8 cellular contexts compared by ENCODE assay signal in genomic region chr9:134396258-134396742, GRCh38.
DNase-seq lines count a peak whose midpoint lies in the region; ATAC-seq and TF ChIP-seq lines count a peak whose summit lies in the region.

No MANE protein-coding gene starts in this region.

- peaks cover 13 to 39% of the 10 kb centered on the region in 2 donors for H3K4me1 ChIP-seq in ascending aorta

- peak overlapping the region in 1 of 2 donors; percentile 12 for H3K4me3 ChIP-seq in ascending aorta

- no peaks in the 10 kb centered on the region for H3K36me3 Mint-ChIP-seq in Calu3 (ENCODE audit: insufficient read depth, unreplicated experiment)

- intact Hi-C loops in ascending aorta (cut with DNase I) (no loop called here), Calu3 (cut with micrococcal nuclease; ENCODE audit: unreplicated experiment) (no loop called here)

- H3K27me3 ChIP-seq in ascending aorta = no peaks in the 10 kb centered on the region

- no peaks in the 10 kb centered on the region for H3K9me3 Mint-ChIP-seq in Calu3 (ENCODE audit: low read depth, unreplicated experiment)

- DNase-seq in GM19238 (ENCODE audit: insufficient read length, low spot score) (peak; percentile 85), RWPE1 (ENCODE audit: low spot score) (no peak), ascending aorta (ENCODE audit: low spot score in 2 of 2) (no peak), COLO668 (lab: John Stamatoyannopoulos, UW; ENCODE audit: unreplicated experiment) (no peak), left lobe of liver (ENCODE audit: low spot score) (no peak), NCI-H1048 (lab: John Stamatoyannopoulos, UW) (no peak), Calu3 (no peak)
- DNase-seq in stimulated activated CD4-positive, alpha-beta T cell treated with anti-CD3 and anti-CD28 coated beads, Interleukin-4, amount 100 ng/mL, for 48 hours (ENCODE audit: low read depth in 2 of 2) = peak; percentile 30 to 38

- no peaks in the 10 kb centered on the region for H3K27me3 Mint-ChIP-seq in Calu3 (ENCODE audit: unreplicated experiment)

- ATAC-seq in left lobe of liver = no peak

- H3K27ac ChIP-seq in RWPE1 (peak overlapping the region; percentile 97), ascending aorta (peak overlapping the region; percentile 44 to 63)

- TF ChIP-seq CTCF in RWPE1 (conservative IDR thresholded peaks at IDR 0.05; ENCODE audit: low read depth) (no peak), ascending aorta (IDR thresholded peaks at IDR 0.05) (no peak), Calu3 (IDR thresholded peaks at IDR 0.05; ENCODE audit: unreplicated experiment) (no peak)

- no peak overlapping the region for H3K27ac Mint-ChIP-seq in Calu3 (ENCODE audit: unreplicated experiment)

- POLR2A ChIA-PET in RWPE1 (lab: Yijun Ruan, JAX; ENCODE audit: low non-redundant PET) = interaction anchor here (0.5 kb wide), 1 partner anchor 71 kb away, joined by 5 read pairs; no protein-coding TSS in a partner anchor

- BruUV-seq in Calu3 (replicated peaks; lab: Mats Ljungman, UMichigan) = no TSS peak

- no peaks in the 10 kb centered on the region for H3K9me3 ChIP-seq in ascending aorta

- no peaks in the 10 kb centered on the region for H3K36me3 ChIP-seq in ascending aorta

- H3K4me3 Mint-ChIP-seq in Calu3 (ENCODE audit: low read depth, unreplicated experiment) = no peak overlapping the region

- no peaks in the 10 kb centered on the region for H3K4me1 Mint-ChIP-seq in Calu3 (ENCODE audit: low read depth, unreplicated experiment)

- CTCF ChIA-PET in RWPE1 (lab: Yijun Ruan, JAX) (interaction anchor here (0.6 to 1.6 kb wide), 3 partner anchors 11 to 73 kb away, joined by 5 to 7 read pairs (median 6); no protein-coding TSS in a partner anchor), Calu3 (lab: Charles Lee) (no interaction called here)

Comparison
In these comparisons a context has a peak if more than half of its experiments do, and no peak if none do; other contexts are left out.
1. DNase-seq: peak in GM19238 (single experiment) and stimulated activated CD4-positive, alpha-beta T cell treated with anti-CD3 and anti-CD28 coated beads, Interleukin-4, amount 100 ng/mL, for 48 hours (2 of 2); none in RWPE1 (single experiment), ascending aorta (0 of 2), COLO668 (single experiment), left lobe of liver (single experiment), NCI-H1048 (single experiment) and Calu3 (single experiment).